Comparison of ENCODE assay signal across 1 cellular context in genomic region chr13:112205990-112206389, GRCh38.
TF ChIP-seq lines count a peak whose summit lies in the region.

No MANE protein-coding gene starts in this region.

TF ChIP-seq in WTC11, 78 proteins besides CTCF, POLR2A, EP300 and RAD21 (continued from another document):
- TF ChIP-seq, protein P1, sequence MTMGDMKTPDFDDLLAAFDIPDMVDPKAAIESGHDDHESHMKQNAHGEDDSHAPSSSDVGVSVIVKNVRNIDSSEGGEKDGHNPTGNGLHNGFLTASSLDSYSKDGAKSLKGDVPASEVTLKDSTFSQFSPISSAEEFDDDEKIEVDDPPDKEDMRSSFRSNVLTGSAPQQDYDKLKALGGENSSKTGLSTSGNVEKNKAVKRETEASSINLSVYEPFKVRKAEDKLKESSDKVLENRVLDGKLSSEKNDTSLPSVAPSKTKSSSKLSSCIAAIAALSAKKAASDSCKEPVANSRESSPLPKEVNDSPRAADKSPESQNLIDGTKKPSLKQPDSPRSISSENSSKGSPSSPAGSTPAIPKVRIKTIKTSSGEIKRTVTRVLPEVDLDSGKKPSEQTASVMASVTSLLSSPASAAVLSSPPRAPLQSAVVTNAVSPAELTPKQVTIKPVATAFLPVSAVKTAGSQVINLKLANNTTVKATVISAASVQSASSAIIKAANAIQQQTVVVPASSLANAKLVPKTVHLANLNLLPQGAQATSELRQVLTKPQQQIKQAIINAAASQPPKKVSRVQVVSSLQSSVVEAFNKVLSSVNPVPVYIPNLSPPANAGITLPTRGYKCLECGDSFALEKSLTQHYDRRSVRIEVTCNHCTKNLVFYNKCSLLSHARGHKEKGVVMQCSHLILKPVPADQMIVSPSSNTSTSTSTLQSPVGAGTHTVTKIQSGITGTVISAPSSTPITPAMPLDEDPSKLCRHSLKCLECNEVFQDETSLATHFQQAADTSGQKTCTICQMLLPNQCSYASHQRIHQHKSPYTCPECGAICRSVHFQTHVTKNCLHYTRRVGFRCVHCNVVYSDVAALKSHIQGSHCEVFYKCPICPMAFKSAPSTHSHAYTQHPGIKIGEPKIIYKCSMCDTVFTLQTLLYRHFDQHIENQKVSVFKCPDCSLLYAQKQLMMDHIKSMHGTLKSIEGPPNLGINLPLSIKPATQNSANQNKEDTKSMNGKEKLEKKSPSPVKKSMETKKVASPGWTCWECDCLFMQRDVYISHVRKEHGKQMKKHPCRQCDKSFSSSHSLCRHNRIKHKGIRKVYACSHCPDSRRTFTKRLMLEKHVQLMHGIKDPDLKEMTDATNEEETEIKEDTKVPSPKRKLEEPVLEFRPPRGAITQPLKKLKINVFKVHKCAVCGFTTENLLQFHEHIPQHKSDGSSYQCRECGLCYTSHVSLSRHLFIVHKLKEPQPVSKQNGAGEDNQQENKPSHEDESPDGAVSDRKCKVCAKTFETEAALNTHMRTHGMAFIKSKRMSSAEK (CRISPR knock-in tag; IDR thresholded peaks at IDR 0.05; ENCODE audit: borderline replicate concordance) = no peak
- TF ChIP-seq ZNF121 (CRISPR knock-in tag; IDR thresholded peaks at IDR 0.05) (no peak), IRF1 (CRISPR knock-in tag; IDR thresholded peaks at IDR 0.05) (no peak), STAT6 (CRISPR knock-in tag; conservative IDR thresholded peaks at IDR 0.05; ENCODE audit: low read depth) (no peak), ZNF232 (CRISPR knock-in tag; IDR thresholded peaks at IDR 0.05) (no peak), ATF1 (CRISPR knock-in tag; IDR thresholded peaks at IDR 0.05) (no peak)
- TF ChIP-seq, protein P2, sequence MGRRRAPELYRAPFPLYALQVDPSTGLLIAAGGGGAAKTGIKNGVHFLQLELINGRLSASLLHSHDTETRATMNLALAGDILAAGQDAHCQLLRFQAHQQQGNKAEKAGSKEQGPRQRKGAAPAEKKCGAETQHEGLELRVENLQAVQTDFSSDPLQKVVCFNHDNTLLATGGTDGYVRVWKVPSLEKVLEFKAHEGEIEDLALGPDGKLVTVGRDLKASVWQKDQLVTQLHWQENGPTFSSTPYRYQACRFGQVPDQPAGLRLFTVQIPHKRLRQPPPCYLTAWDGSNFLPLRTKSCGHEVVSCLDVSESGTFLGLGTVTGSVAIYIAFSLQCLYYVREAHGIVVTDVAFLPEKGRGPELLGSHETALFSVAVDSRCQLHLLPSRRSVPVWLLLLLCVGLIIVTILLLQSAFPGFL (CRISPR knock-in tag; IDR thresholded peaks at IDR 0.05; ENCODE audit: borderline replicate concordance) = no peak
